ENCODE assay signal across 1 cellular context in genomic region chr19:39390759-39391592, GRCh38.
A peak's percentile ranks its signal among the peaks of the same experiment; 100 is the strongest.
TF ChIP-seq lines count a peak whose summit lies in the region.

A gene with protein sequence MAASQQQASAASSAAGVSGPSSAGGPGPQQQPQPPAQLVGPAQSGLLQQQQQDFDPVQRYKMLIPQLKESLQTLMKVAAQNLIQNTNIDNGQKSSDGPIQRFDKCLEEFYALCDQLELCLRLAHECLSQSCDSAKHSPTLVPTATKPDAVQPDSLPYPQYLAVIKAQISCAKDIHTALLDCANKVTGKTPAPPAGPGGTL (plus strand): TSS chr19:39391378. CDS start chr19:39391423, 45 bp downstream.
TSS of gene PAF1 (minus strand) at chr19:39391106. CDS start at chr19:39390864, 242 bp downstream.

TF ChIP-seq in WTC11, 78 proteins besides CTCF, POLR2A, EP300 and RAD21 (continued from another document):
- no peak for TF ChIP-seq ZNF532 (CRISPR knock-in tag; IDR thresholded peaks at IDR 0.05; ENCODE audit: borderline replicate concordance)
- peak; percentile 74 for TF ChIP-seq SP1 (CRISPR knock-in tag; conservative IDR thresholded peaks at IDR 0.05)
- no peak for TF ChIP-seq RELA (CRISPR knock-in tag; IDR thresholded peaks at IDR 0.05; ENCODE audit: borderline replicate concordance)
- no peak for TF ChIP-seq RORB (CRISPR knock-in tag; IDR thresholded peaks at IDR 0.05)
- TF ChIP-seq, protein P1, sequence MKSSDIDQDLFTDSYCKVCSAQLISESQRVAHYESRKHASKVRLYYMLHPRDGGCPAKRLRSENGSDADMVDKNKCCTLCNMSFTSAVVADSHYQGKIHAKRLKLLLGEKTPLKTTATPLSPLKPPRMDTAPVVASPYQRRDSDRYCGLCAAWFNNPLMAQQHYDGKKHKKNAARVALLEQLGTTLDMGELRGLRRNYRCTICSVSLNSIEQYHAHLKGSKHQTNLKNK (CRISPR knock-in tag; IDR thresholded peaks at IDR 0.05): no peak
- TF ChIP-seq ETV6 (CRISPR knock-in tag; IDR thresholded peaks at IDR 0.05): peak; percentile 76; the same call in 1 of the 2 replicates
- 0 out of 2 replicates have a peak, but pooled peaks have one; percentile 15 for TF ChIP-seq ZNF423 (CRISPR knock-in tag; IDR thresholded peaks at IDR 0.05)
- TF ChIP-seq ZNF396 (CRISPR knock-in tag; IDR thresholded peaks at IDR 0.05; ENCODE audit: borderline replicate concordance): no peak
- TF ChIP-seq CREM (CRISPR knock-in tag; IDR thresholded peaks at IDR 0.05): peak; percentile 93
- TF ChIP-seq, protein P2, sequence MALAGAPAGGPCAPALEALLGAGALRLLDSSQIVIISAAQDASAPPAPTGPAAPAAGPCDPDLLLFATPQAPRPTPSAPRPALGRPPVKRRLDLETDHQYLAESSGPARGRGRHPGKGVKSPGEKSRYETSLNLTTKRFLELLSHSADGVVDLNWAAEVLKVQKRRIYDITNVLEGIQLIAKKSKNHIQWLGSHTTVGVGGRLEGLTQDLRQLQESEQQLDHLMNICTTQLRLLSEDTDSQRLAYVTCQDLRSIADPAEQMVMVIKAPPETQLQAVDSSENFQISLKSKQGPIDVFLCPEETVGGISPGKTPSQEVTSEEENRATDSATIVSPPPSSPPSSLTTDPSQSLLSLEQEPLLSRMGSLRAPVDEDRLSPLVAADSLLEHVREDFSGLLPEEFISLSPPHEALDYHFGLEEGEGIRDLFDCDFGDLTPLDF (CRISPR knock-in tag; IDR thresholded peaks at IDR 0.05): 0 out of 2 replicates have a peak, but pooled peaks have one; percentile 33
- TF ChIP-seq ATF3 (CRISPR knock-in tag; conservative IDR thresholded peaks at IDR 0.05): no peak
- no peak for TF ChIP-seq MYBL2 (CRISPR knock-in tag; IDR thresholded peaks at IDR 0.05)
- TF ChIP-seq NR2C2 (CRISPR knock-in tag; IDR thresholded peaks at IDR 0.05): no peak
- TF ChIP-seq USF2 (CRISPR knock-in tag; IDR thresholded peaks at IDR 0.05): no peak; the same call in 1 of the 2 replicates
- TF ChIP-seq ARID4B (CRISPR knock-in tag; IDR thresholded peaks at IDR 0.05; ENCODE audit: borderline replicate concordance): peak; percentile 78; the same call in 1 of the 2 replicates
- TF ChIP-seq ZNF219 (CRISPR knock-in tag; IDR thresholded peaks at IDR 0.05; ENCODE audit: borderline replicate concordance): no peak
- 0 out of 2 replicates have a peak, but pooled peaks have one; percentile 57 for TF ChIP-seq SMAD3 (CRISPR knock-in tag; IDR thresholded peaks at IDR 0.05; ENCODE audit: borderline replicate concordance)
- no peak for TF ChIP-seq JAZF1 (CRISPR knock-in tag; IDR thresholded peaks at IDR 0.05)
- no peak for TF ChIP-seq NR3C1 (CRISPR knock-in tag; conservative IDR thresholded peaks at IDR 0.05; ENCODE audit: low read depth)
- TF ChIP-seq TCF7 (CRISPR knock-in tag; IDR thresholded peaks at IDR 0.05; ENCODE audit: low read depth): no peak
- TF ChIP-seq ZNF121 (CRISPR knock-in tag; IDR thresholded peaks at IDR 0.05): 0 out of 2 replicates have a peak, but pooled peaks have one; percentile 2
- TF ChIP-seq, protein P3, sequence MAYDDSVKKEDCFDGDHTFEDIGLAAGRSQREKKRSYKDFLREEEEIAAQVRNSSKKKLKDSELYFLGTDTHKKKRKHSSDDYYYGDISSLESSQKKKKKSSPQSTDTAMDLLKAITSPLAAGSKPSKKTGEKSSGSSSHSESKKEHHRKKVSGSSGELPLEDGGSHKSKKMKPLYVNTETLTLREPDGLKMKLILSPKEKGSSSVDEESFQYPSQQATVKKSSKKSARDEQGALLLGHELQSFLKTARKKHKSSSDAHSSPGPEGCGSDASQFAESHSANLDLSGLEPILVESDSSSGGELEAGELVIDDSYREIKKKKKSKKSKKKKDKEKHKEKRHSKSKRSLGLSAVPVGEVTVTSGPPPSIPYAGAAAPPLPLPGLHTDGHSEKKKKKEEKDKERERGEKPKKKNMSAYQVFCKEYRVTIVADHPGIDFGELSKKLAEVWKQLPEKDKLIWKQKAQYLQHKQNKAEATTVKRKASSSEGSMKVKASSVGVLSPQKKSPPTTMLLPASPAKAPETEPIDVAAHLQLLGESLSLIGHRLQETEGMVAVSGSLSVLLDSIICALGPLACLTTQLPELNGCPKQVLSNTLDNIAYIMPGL (CRISPR knock-in tag; IDR thresholded peaks at IDR 0.05): no peak
- TF ChIP-seq FOXP1 (CRISPR knock-in tag; IDR thresholded peaks at IDR 0.05; ENCODE audit: borderline replicate concordance): no peak
- TF ChIP-seq ZNF263 (CRISPR knock-in tag; IDR thresholded peaks at IDR 0.05; ENCODE audit: low read depth): no peak
- 0 out of 2 replicates have a peak, but pooled peaks have one; percentile 25 for TF ChIP-seq CREB1 (CRISPR knock-in tag; IDR thresholded peaks at IDR 0.05)
- TF ChIP-seq TEAD1 (CRISPR knock-in tag; IDR thresholded peaks at IDR 0.05): peak; percentile 79
- no peak for TF ChIP-seq FOXJ3 (CRISPR knock-in tag; IDR thresholded peaks at IDR 0.05; ENCODE audit: borderline replicate concordance)
- no peak for TF ChIP-seq AR (CRISPR knock-in tag; IDR thresholded peaks at IDR 0.05)
- TF ChIP-seq, protein P4, sequence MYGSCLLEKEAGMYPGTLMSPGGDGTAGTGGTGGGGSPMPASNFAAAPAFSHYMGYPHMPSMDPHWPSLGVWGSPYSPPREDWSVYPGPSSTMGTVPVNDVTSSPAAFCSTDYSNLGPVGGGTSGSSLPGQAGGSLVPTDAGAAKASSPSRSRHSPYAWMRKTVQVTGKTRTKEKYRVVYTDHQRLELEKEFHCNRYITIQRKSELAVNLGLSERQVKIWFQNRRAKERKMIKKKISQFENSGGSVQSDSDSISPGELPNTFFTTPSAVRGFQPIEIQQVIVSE (CRISPR knock-in tag; IDR thresholded peaks at IDR 0.05; ENCODE audit: borderline replicate concordance): no peak
- TF ChIP-seq ZNF232 (CRISPR knock-in tag; IDR thresholded peaks at IDR 0.05): no peak
- TF ChIP-seq ZNF317 (CRISPR knock-in tag; IDR thresholded peaks at IDR 0.05; ENCODE audit: borderline replicate concordance, low read depth): no peak
- TF ChIP-seq, protein P5, sequence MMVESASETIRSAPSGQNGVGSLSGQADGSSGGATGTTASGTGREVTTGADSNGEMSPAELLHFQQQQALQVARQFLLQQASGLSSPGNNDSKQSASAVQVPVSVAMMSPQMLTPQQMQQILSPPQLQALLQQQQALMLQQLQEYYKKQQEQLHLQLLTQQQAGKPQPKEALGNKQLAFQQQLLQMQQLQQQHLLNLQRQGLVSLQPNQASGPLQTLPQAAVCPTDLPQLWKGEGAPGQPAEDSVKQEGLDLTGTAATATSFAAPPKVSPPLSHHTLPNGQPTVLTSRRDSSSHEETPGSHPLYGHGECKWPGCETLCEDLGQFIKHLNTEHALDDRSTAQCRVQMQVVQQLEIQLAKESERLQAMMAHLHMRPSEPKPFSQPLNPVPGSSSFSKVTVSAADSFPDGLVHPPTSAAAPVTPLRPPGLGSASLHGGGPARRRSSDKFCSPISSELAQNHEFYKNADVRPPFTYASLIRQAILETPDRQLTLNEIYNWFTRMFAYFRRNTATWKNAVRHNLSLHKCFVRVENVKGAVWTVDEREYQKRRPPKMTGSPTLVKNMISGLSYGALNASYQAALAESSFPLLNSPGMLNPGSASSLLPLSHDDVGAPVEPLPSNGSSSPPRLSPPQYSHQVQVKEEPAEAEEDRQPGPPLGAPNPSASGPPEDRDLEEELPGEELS (CRISPR knock-in tag; IDR thresholded peaks at IDR 0.05): peak; percentile 78; the same call in 1 of the 2 replicates
- TF ChIP-seq, protein P6, sequence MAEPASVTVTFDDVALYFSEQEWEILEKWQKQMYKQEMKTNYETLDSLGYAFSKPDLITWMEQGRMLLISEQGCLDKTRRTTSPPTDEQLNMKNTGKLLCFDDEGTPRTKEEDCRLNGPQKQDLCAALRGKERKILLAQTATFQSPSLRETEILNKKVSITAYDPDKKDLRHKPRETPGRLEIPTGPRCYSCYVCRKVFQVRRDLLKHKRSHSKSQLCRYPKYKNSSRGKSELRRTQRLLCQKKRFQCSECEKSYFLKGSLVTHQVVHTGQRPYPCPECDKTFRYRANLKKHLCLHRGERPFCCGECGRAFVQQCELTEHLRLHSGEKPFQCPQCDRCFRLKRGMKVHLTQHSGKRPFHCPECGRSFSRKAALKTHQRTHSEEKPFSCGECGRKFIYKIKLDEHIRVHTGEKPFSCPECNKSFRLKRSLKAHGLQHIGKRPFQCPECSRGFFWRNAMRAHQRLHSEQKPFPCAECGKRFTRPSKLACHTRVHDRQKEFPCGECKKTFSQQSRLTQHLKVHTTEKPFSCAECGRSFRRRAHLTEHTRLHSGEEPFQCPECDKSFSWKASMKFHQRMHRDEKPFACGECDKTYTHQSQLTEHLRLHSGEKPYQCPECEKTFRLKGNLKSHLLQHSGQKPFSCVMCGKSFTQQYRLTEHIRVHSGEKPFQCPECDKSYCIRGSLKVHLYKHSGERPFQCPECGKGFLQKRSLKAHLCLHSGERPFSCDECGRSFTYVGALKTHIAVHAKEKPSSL (CRISPR knock-in tag; conservative IDR thresholded peaks at IDR 0.05): no peak
